Comparison of ENCODE assay signal across 18 cellular contexts in genomic region chr3:9598783-9599387, GRCh38. TPM values are rescaled to one million over a fixed set of nuclear protein-coding genes. Genes with fewer than 3 reads are reported as not detected.
DNase-seq lines count a peak whose midpoint lies in the region; ATAC-seq and TF ChIP-seq lines count a peak whose summit lies in the region.
"Had no signal": no experiment of that assay in that cellular context is flagged by ENCODE, and none has a peak within 500 bp of the region (broad histone marks: within the 10 kb centered on the region; RNA-seq: fewer than 3 reads in every experiment).

No MANE protein-coding gene starts in this region.

- H3K27ac Mint-ChIP-seq in activated T-helper 1 cell treated with anti-CD3 and anti-CD28 coated beads, Interleukin-12 subunit alpha, Interleukin-12 subunit beta, Interleukin-2, Interleukin-4 antibody, amounts not matched to agents 30 ng/mL and 10 ng/mL and 1 ng/mL, durations not matched to agents 14 hours and 24 hours and 36 hours = no peak overlapping the region
- H3K27ac Mint-ChIP-seq in glutamatergic neuron (ENCODE audit: unreplicated experiment) = no peak overlapping the region
- H3K27ac Mint-ChIP-seq: CD4-positive, alpha-beta memory T cell had no signal

- ATAC-seq in HG02642 (IDR thresholded peaks at IDR 0.05; ENCODE audit: poor library complexity, unreplicated experiment) = no peak
- ATAC-seq: A549, GM12878 had no signal

- no peak overlapping the region for H3K4me3 Mint-ChIP-seq in activated T-helper 1 cell treated with anti-CD3 and anti-CD28 coated beads, Interleukin-12 subunit alpha, Interleukin-12 subunit beta, Interleukin-2, Interleukin-4 antibody, amounts not matched to agents 30 ng/mL and 10 ng/mL and 1 ng/mL, durations not matched to agents 14 hours and 24 hours and 36 hours
- no peak overlapping the region for H3K4me3 Mint-ChIP-seq in glutamatergic neuron (ENCODE audit: unreplicated experiment)
- H3K4me3 Mint-ChIP-seq: CD4-positive, alpha-beta memory T cell had no signal

- no peaks in the 10 kb centered on the region for H3K4me1 Mint-ChIP-seq in activated T-helper 1 cell treated with anti-CD3 and anti-CD28 coated beads, Interleukin-12 subunit alpha, Interleukin-12 subunit beta, Interleukin-2, Interleukin-4 antibody, amounts not matched to agents 30 ng/mL and 10 ng/mL and 1 ng/mL, durations not matched to agents 14 hours and 24 hours and 36 hours (ENCODE audit: low read depth)
- no peaks in the 10 kb centered on the region for H3K4me1 Mint-ChIP-seq in glutamatergic neuron (ENCODE audit: low read depth, unreplicated experiment)

- DNase-seq in DMS 273 (lab: John Stamatoyannopoulos, UW; ENCODE audit: unreplicated experiment) (peak; percentile 6), DMS 273 treated with DMSO at 0.1 percent for 48 hours (lab: John Stamatoyannopoulos, UW) (no peak), kidney tubule cell (ENCODE audit: low spot score) (peak; percentile 37), myocyte (ENCODE audit: low read depth) (peak; percentile 1), activated T-cell treated with anti-CD3 and anti-CD28 coated beads for 4 hours (no peak), glutamatergic neuron (no peak)
- no peak for DNase-seq in activated T-helper 1 cell treated with anti-CD3 and anti-CD28 coated beads, Interleukin-12 subunit alpha, Interleukin-12 subunit beta, Interleukin-2, Interleukin-4 antibody, amounts not matched to agents 30 ng/mL and 10 ng/mL and 1 ng/mL, durations not matched to agents 14 hours and 24 hours and 36 hours (ENCODE audit: low spot score)
- DNase-seq: AML-193; CD4-positive, alpha-beta memory T cell; DMS53; DND-41; EL had no signal

- no peak for TF ChIP-seq CTCF in glutamatergic neuron (IDR thresholded peaks at IDR 0.05; ENCODE audit: partially characterized antibody, unreplicated experiment)

- no peaks in the 10 kb centered on the region for H3K36me3 Mint-ChIP-seq in activated T-helper 1 cell treated with anti-CD3 and anti-CD28 coated beads, Interleukin-12 subunit alpha, Interleukin-12 subunit beta, Interleukin-2, Interleukin-4 antibody, amounts not matched to agents 30 ng/mL and 10 ng/mL and 1 ng/mL, durations not matched to agents 14 hours and 24 hours and 36 hours (ENCODE audit: low read depth)
- H3K36me3 Mint-ChIP-seq in glutamatergic neuron (ENCODE audit: unreplicated experiment) = no peaks in the 10 kb centered on the region

- intact Hi-C loops in activated T-helper 1 cell treated with anti-CD3 and anti-CD28 coated beads, Interleukin-12 subunit alpha, Interleukin-12 subunit beta, Interleukin-2, Interleukin-4 antibody, amounts not matched to agents 30 ng/mL and 10 ng/mL and 1 ng/mL, durations not matched to agents 14 hours and 24 hours and 36 hours (cut with micrococcal nuclease) = no loop called here

- no peaks in the 10 kb centered on the region for H3K9me3 Mint-ChIP-seq in activated T-helper 1 cell treated with anti-CD3 and anti-CD28 coated beads, Interleukin-12 subunit alpha, Interleukin-12 subunit beta, Interleukin-2, Interleukin-4 antibody, amounts not matched to agents 30 ng/mL and 10 ng/mL and 1 ng/mL, durations not matched to agents 14 hours and 24 hours and 36 hours
- peaks cover 4% of the 10 kb centered on the region for H3K9me3 Mint-ChIP-seq in glutamatergic neuron (ENCODE audit: unreplicated experiment)

- H3K27me3 Mint-ChIP-seq in activated T-helper 1 cell treated with anti-CD3 and anti-CD28 coated beads, Interleukin-12 subunit alpha, Interleukin-12 subunit beta, Interleukin-2, Interleukin-4 antibody, amounts not matched to agents 30 ng/mL and 10 ng/mL and 1 ng/mL, durations not matched to agents 14 hours and 24 hours and 36 hours (ENCODE audit: insufficient read depth) = peaks cover 18% of the 10 kb centered on the region
- H3K27me3 Mint-ChIP-seq in glutamatergic neuron (ENCODE audit: unreplicated experiment) = peaks cover 3% of the 10 kb centered on the region

RNA-seq across cellular contexts. Expression of gene LHFPL4, which starts 45.3 kb away (rescaled TPM):
- total RNA-seq in myocyte = not detected in 2 replicates
- 0.05 TPM for polyA plus RNA-seq in myocyte (2012)
- not detected in 2 replicates for total RNA-seq in activated T-helper 1 cell treated with anti-CD3 and anti-CD28 coated beads, Interleukin-12 subunit alpha, Interleukin-12 subunit beta, Interleukin-2, Interleukin-4 antibody, amounts not matched to agents 30 ng/mL and 10 ng/mL and 1 ng/mL, durations not matched to agents 14 hours and 24 hours and 36 hours
- 23.4 TPM for total RNA-seq in glutamatergic neuron (ENCODE audit: unreplicated experiment)
- total RNA-seq: CD4-positive, alpha-beta memory T cell; G401; GM12878; HT-29 had no signal
- polyA plus RNA-seq: BJ had no signal

RNA-seq across cellular contexts. Expression of gene MTMR14, which starts 50.4 kb away (rescaled TPM):
- 21.2 and 23.6 TPM in 2 replicates for total RNA-seq in myocyte
- polyA plus RNA-seq in myocyte (2012) = 19.6 TPM
- total RNA-seq in activated T-helper 1 cell treated with anti-CD3 and anti-CD28 coated beads, Interleukin-12 subunit alpha, Interleukin-12 subunit beta, Interleukin-2, Interleukin-4 antibody, amounts not matched to agents 30 ng/mL and 10 ng/mL and 1 ng/mL, durations not matched to agents 14 hours and 24 hours and 36 hours = 42.9 and 46.9 TPM in 2 replicates
- total RNA-seq in glutamatergic neuron (ENCODE audit: unreplicated experiment) = 45.7 TPM

Comparison
In these comparisons a context has a peak if more than half of its experiments do, and no peak if none do; other contexts are left out.
1. DNase-seq: peak in DMS 273 (single experiment), kidney tubule cell (single experiment) and myocyte (single experiment); none in DMS 273 treated with DMSO at 0.1 percent for 48 hours (single experiment), activated T-cell treated with anti-CD3 and anti-CD28 coated beads for 4 hours (single experiment), activated T-helper 1 cell treated with anti-CD3 and anti-CD28 coated beads, Interleukin-12 subunit alpha, Interleukin-12 subunit beta, Interleukin-2, Interleukin-4 antibody, amounts not matched to agents 30 ng/mL and 10 ng/mL and 1 ng/mL, durations not matched to agents 14 hours and 24 hours and 36 hours (single experiment) and glutamatergic neuron (single experiment).
2. RNA of gene LHFPL4, which starts 45.3 kb away (total RNA-seq): 23.4 TPM in glutamatergic neuron (single experiment); not detected in myocyte and not detected in activated T-helper 1 cell treated with anti-CD3 and anti-CD28 coated beads, Interleukin-12 subunit alpha, Interleukin-12 subunit beta, Interleukin-2, Interleukin-4 antibody, amounts not matched to agents 30 ng/mL and 10 ng/mL and 1 ng/mL, durations not matched to agents 14 hours and 24 hours and 36 hours; every median in the first group is over 10 times any median in the second.